8 cellular contexts compared by ENCODE assay signal in genomic region chr4:38759077-38759789, GRCh38. TPM values are rescaled to one million over a fixed set of nuclear protein-coding genes. Genes with fewer than 3 reads are reported as not detected.
DNase-seq lines count a peak whose midpoint lies in the region; ATAC-seq and TF ChIP-seq lines count a peak whose summit lies in the region.

No MANE protein-coding gene starts in this region.

- CTCF ChIA-PET in T-cell (lab: Charles Lee) = interaction anchor here (0.5 to 3.3 kb wide), 40 partner anchors 9 to 697 kb away, joined by 3 to 44 read pairs (median 4); partner anchors contain the start of genes TLR10 (in 2 of the 2), TLR1 (in 1 of the 2) and TLR6 (in 1 of the 2)

- H3K27me3 ChIP-seq in heart left ventricle (no peaks in the 10 kb centered on the region), psoas muscle (ENCODE audit: insufficient read depth in 3 of 3, low read length in 2 of 3) (no peaks in the 10 kb centered on the region)

- 8 to 12% (median 9%) methylated on average over 8 of the region's 8 CpGs for WGBS in heart left ventricle, 4 donors
- WGBS in psoas muscle, 3 donors = 9 to 15% (median 11%) methylated on average over 8 of the region's 8 CpGs

- peaks cover 20 to 27% (median 24%) of the 10 kb centered on the region in 3 donors for H3K4me1 Mint-ChIP-seq in T-cell

- H3K36me3 Mint-ChIP-seq in T-cell = no peaks in the 10 kb centered on the region

- H3K27me3 Mint-ChIP-seq in T-cell = no peaks in the 10 kb centered on the region

- DNase-seq in C1 segment of cervical spinal cord (lab: John Stamatoyannopoulos, UW) (peak in 13 of 14 donors; percentile 13 to 88 (median 78)), T-cell (peak in 29 of 34 experiments; percentile 19 to 68 (median 41)), amniotic epithelial cell (ENCODE audit: low read depth) (peak; percentile 44), heart left ventricle (peak in 4 of 5 donors; percentile 61 to 69 (median 64)), psoas muscle (peak in 1 of 2 donors; percentile 19), NCI-H128 (lab: John Stamatoyannopoulos, UW; ENCODE audit: unreplicated experiment) (no peak)

- peak overlapping the region in 1 of 2 donors; percentile 8 for H3K27ac Mint-ChIP-seq in T-cell

- TF ChIP-seq POLR2A in heart left ventricle (IDR thresholded peaks at IDR 0.05) = no peak

- H3K27ac ChIP-seq in heart left ventricle = peak overlapping the region in 1 of 12 donors; percentile 25
- no peak overlapping the region for H3K27ac ChIP-seq in psoas muscle

- TF ChIP-seq CTCF in heart left ventricle (IDR thresholded peaks at IDR 0.05) = peak; percentile 60 to 81 (median 71)
- TF ChIP-seq CTCF in psoas muscle (IDR thresholded peaks at IDR 0.05) = peak; percentile 71

- peaks cover 0 to 44% (median 0%) of the 10 kb centered on the region in 12 donors for H3K4me1 ChIP-seq in heart left ventricle
- peaks cover 3% of the 10 kb centered on the region for H3K4me1 ChIP-seq in psoas muscle

- no peaks in the 10 kb centered on the region for H3K36me3 ChIP-seq in heart left ventricle
- no peaks in the 10 kb centered on the region for H3K36me3 ChIP-seq in psoas muscle (ENCODE audit: insufficient read depth in 1 of 2, low read depth in 1 of 2)

- intact Hi-C loops in heart left ventricle (cut with DNase I) (loop anchor here in 9 of 10 donors (1.0 to 10.0 kb wide), 6 partner anchors 24 to 378 kb away; partner anchors contain the start of genes TLR6 (in 4 of the 9), TLR10 (in 2 of the 9) and FAM114A1 (in 1 of the 9)), psoas muscle (cut with DNase I) (loop anchor here (5.0 kb wide), 2 partner anchors 98 to 378 kb away; partner anchors contain the start of gene TLR6 (in 2 of the 2))

- peak; percentile 23 for ATAC-seq in HG02642 (IDR thresholded peaks at IDR 0.05; ENCODE audit: poor library complexity, unreplicated experiment)
- ATAC-seq in T-cell (replicated peaks in 1 of 4) = peak; percentile 61 to 85 (median 75)
- ATAC-seq in heart left ventricle = peak; percentile 63 to 91 (median 84)
- peak in 3 of 4 donors; percentile 28 to 78 (median 73) for ATAC-seq in psoas muscle
- no peak for ATAC-seq in HG03521 (IDR thresholded peaks at IDR 0.05; ENCODE audit: unreplicated experiment)

- no peak overlapping the region for H3K4me3 ChIP-seq in heart left ventricle
- no peak overlapping the region for H3K4me3 ChIP-seq in psoas muscle

- no peak overlapping the region for H3K4me3 Mint-ChIP-seq in T-cell

- no peaks in the 10 kb centered on the region for H3K9me3 Mint-ChIP-seq in T-cell

- H3K9me3 ChIP-seq in heart left ventricle = no peaks in the 10 kb centered on the region
- no peaks in the 10 kb centered on the region for H3K9me3 ChIP-seq in psoas muscle

- POLR2A ChIA-PET in T-cell (lab: Charles Lee) = interaction anchor here in 1 of 2 donors (0.5 kb wide), 1 partner anchor 17 kb away, joined by 3 read pairs; no protein-coding TSS in a partner anchor

RNA-seq across cellular contexts. Expression of gene TLR10, which starts 23.6 kb away (rescaled TPM):
- total RNA-seq in T-cell = 1 to 10 TPM in 2 of 5 donors, under 1 TPM in 3; 0.47 to 2.6 (median 0.96) TPM
- under 1 TPM in 2 of 9 donors, not detected in 7; 0.18 to 0.24 TPM for total RNA-seq in heart left ventricle
- polyA plus RNA-seq in heart left ventricle = not detected
- under 1 TPM in 3 of 4 donors, not detected in 1; 0.11 to 0.17 (median 0.15) TPM for total RNA-seq in psoas muscle
- under 1 TPM in 2 of 3 donors, not detected in 1; 0.01 TPM for polyA plus RNA-seq in psoas muscle

RNA-seq across cellular contexts. Expression of gene TLR1, which starts 45.4 kb away (rescaled TPM):
- total RNA-seq in T-cell = 10 to 100 TPM; 10.4 to 26.0 (median 18.0) TPM
- total RNA-seq in heart left ventricle = 10 to 100 TPM in 2 of 9 donors, 1 to 10 TPM in 7; 2.3 to 31.8 (median 3.1) TPM
- under 1 TPM; 0.34 to 0.78 TPM for polyA plus RNA-seq in heart left ventricle
- total RNA-seq in psoas muscle = 1 to 10 TPM; 1.7 to 4.1 (median 2.3) TPM
- polyA plus RNA-seq in psoas muscle = under 1 TPM; 0.22 to 0.68 (median 0.61) TPM
